In genomic region chr16:68283346-68283745, GRCh38 we compare ENCODE assay signal across 11 cellular contexts. TPM values are rescaled to one million over a fixed set of nuclear protein-coding genes. Genes with fewer than 3 reads are reported as not detected.
DNase-seq lines count a peak whose midpoint lies in the region; ATAC-seq and TF ChIP-seq lines count a peak whose summit lies in the region.
"Had no signal": no experiment of that assay in that cellular context is flagged by ENCODE, and none has a peak within 500 bp of the region (broad histone marks: within the 10 kb centered on the region; RNA-seq: fewer than 3 reads in every experiment).

No MANE protein-coding gene starts in this region.

- DNase-seq in MV-4-11 (lab: John Stamatoyannopoulos, UW) (peak; percentile 59), gastrocnemius medialis (no peak), NCI-H510A treated with DMSO at 0.1 percent for 48 hours (lab: John Stamatoyannopoulos, UW) (no peak), NCI-H226 (no peak), hepatocyte (ENCODE audit: low spot score) (no peak)
- DNase-seq: activated CD4-positive, alpha-beta T cell treated with anti-CD3 and anti-CD28 coated beads for 48 hours; dermis blood vessel endothelial cell; NCI-H1048 had no signal

- no peak for TF ChIP-seq POLR2A in gastrocnemius medialis (IDR thresholded peaks at IDR 0.05)

- in situ Hi-C loops in gastrocnemius medialis (cut with MboI; ENCODE audit: low sequenced_read_pairs in 4 of 4), result no loop called here

- no peak overlapping the region for H3K4me2 ChIP-seq in hepatocyte

- TF ChIP-seq CTCF in gastrocnemius medialis (IDR thresholded peaks at IDR 0.05 in 4 of 5, conservative IDR thresholded peaks at IDR 0.05 in 1 of 5) (no peak), hepatocyte (IDR thresholded peaks at IDR 0.05; ENCODE audit: poor library complexity) (no peak)

- peak overlapping the region; percentile 39 for H3K27ac ChIP-seq in cingulate gyrus (ENCODE audit: low read depth, low read length)
- H3K27ac ChIP-seq in gastrocnemius medialis, result peak overlapping the region; percentile 86 to 99 (median 95)
- H3K27ac ChIP-seq in hepatocyte, result no peak overlapping the region

- intact Hi-C loops in gastrocnemius medialis (cut with DNase I; ENCODE audit: low total_unique reads), result loop anchor here (2.0 kb wide), 1 partner anchor 19 kb away; the partner anchor contains the start of gene SLC7A6

- H3K27me3 ChIP-seq in gastrocnemius medialis (no peaks in the 10 kb centered on the region), hepatocyte (no peaks in the 10 kb centered on the region)

- WGBS in hepatocyte (ENCODE audit: low lambda C conversion rate, missing lambda C conversion rate), result 81% methylated on average over 5 of the region's 5 CpGs

- no peak overlapping the region for H2AFZ ChIP-seq in hepatocyte

- no peaks in the 10 kb centered on the region for H3K9me2 ChIP-seq in hepatocyte (replicated peaks; ENCODE audit: insufficient read depth)

- H3K36me3 ChIP-seq in gastrocnemius medialis (peaks cover 0 to 23% of the 10 kb centered on the region in 2 donors), hepatocyte (replicated peaks; ENCODE audit: insufficient read depth, low read depth) (no peaks in the 10 kb centered on the region)

- ATAC-seq in gastrocnemius medialis (no peak), HG03439 (IDR thresholded peaks at IDR 0.05; ENCODE audit: unreplicated experiment) (no peak)

- peak overlapping the region; percentile 57; the same call in 1 of the 2 replicates for H3K4me3 ChIP-seq in GM08714 (ENCODE audit: low read length)
- peak overlapping the region in 2 of 4 donors; percentile 16 to 28 for H3K4me3 ChIP-seq in gastrocnemius medialis
- H3K4me3 ChIP-seq in hepatocyte, result no peak overlapping the region

- H3K4me1 ChIP-seq in gastrocnemius medialis (peaks cover 89 to 90% of the 10 kb centered on the region in 2 donors), hepatocyte (ENCODE audit: insufficient read depth) (no peaks in the 10 kb centered on the region)

- peaks cover 19% of the 10 kb centered on the region for H3K79me2 ChIP-seq in hepatocyte

- H3K9me3 ChIP-seq in gastrocnemius medialis (no peaks in the 10 kb centered on the region), hepatocyte (ENCODE audit: low read depth) (no peaks in the 10 kb centered on the region)

- H4K20me1 ChIP-seq in hepatocyte (ENCODE audit: insufficient read depth, poor library complexity, severe bottlenecking), result no peaks in the 10 kb centered on the region

RNA-seq across cellular contexts. Expression of gene SLC7A6, which starts 19.0 kb away (rescaled TPM):
- total RNA-seq in gastrocnemius medialis (100 to 1,000 TPM in 3 of 4 donors, 10 to 100 TPM in 1; 97.3 to 205 (median 117) TPM), hepatocyte (23.4 and 29.7 TPM in 2 replicates)
- 20.5 and 23.1 TPM in 2 replicates for polyA plus RNA-seq in hepatocyte

RNA-seq across cellular contexts. Expression of gene SLC7A6OS, which starts 27.4 kb away (rescaled TPM):
- 1 to 10 TPM; 5.0 to 8.8 (median 7.3) TPM for total RNA-seq in gastrocnemius medialis
- total RNA-seq in hepatocyte, result 8.8 and 13.0 TPM in 2 replicates
- 13.7 and 18.9 TPM in 2 replicates for polyA plus RNA-seq in hepatocyte

RNA-seq across cellular contexts. Expression of gene PRMT7, which starts 27.5 kb away (rescaled TPM):
- total RNA-seq in gastrocnemius medialis (10 to 100 TPM; 22.2 to 41.0 (median 32.8) TPM), hepatocyte (41.1 and 41.9 TPM in 2 replicates)
- polyA plus RNA-seq in hepatocyte, result 31.0 and 43.6 TPM in 2 replicates

RNA-seq across cellular contexts. Expression of gene PLA2G15, which starts 38.2 kb away (rescaled TPM):
- total RNA-seq in gastrocnemius medialis, result 10 to 100 TPM; 67.8 to 91.3 (median 84.8) TPM
- 24.2 and 34.8 TPM in 2 replicates for total RNA-seq in hepatocyte
- polyA plus RNA-seq in hepatocyte, result 31.7 and 34.2 TPM in 2 replicates

RNA-seq across cellular contexts. Expression of gene ESRP2, which starts 47.4 kb away (rescaled TPM):
- total RNA-seq in gastrocnemius medialis (under 1 TPM in 3 of 4 donors, not detected in 1; 0.11 to 0.51 (median 0.13) TPM), hepatocyte (39.5 and 45.6 TPM in 2 replicates)
- 45.6 and 52.4 TPM in 2 replicates for polyA plus RNA-seq in hepatocyte
